ENCODE assay signal across 1 cellular context in the genomic region with DNA sequence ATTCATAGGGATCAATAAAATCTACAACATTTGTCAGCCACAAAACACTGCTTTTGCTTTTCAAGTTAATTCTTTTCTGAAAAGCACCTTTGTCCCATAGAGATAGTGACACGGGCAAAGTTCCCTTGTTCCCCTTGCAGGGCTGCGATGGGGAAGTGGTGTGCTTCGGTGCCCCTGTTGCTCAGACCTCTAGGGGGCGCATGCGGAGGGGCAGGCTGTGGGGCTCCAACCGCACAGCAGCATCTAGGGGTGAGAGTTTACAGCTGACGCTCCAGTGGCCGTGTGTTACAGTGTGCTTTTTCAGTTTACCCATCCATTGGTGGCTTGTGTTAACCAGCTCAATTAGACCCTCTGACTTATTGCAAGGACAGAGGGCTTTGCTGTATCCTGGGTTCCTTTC.
TF ChIP-seq lines count a peak whose summit lies in the region.

No MANE protein-coding gene starts in this region.

TF ChIP-seq in HepG2, 621 proteins besides CTCF, POLR2A, EP300 and RAD21 (continued from another document):
- TF ChIP-seq, protein P1, sequence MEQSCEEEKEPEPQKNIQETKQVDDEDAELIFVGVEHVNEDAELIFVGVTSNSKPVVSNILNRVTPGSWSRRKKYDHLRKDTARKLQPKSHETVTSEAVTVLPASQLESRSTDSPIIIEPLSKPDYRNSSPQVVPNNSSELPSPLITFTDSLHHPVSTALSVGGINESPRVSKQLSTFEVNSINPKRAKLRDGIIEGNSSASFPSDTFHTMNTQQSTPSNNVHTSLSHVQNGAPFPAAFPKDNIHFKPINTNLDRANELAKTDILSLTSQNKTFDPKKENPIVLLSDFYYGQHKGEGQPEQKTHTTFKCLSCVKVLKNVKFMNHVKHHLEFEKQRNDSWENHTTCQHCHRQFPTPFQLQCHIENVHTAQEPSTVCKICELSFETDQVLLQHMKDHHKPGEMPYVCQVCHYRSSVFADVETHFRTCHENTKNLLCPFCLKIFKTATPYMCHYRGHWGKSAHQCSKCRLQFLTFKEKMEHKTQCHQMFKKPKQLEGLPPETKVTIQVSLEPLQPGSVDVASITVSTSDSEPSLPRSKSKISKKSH (CRISPR knock-in tag; IDR thresholded peaks at IDR 0.05; ENCODE audit: borderline replicate concordance): no peak
TF ChIP-seq in HepG2: peak in this region for 43.
